ENCODE assay signal across 13 cellular contexts in genomic region chr1:201489656-201490261, GRCh38. TPM values are rescaled to one million over a fixed set of nuclear protein-coding genes. Genes with fewer than 3 reads are reported as not detected.
DNase-seq lines count a peak whose midpoint lies in the region; ATAC-seq and TF ChIP-seq lines count a peak whose summit lies in the region.
"Had no signal": no experiment of that assay in that cellular context is flagged by ENCODE, and none has a peak within 500 bp of the region (broad histone marks: within the 10 kb centered on the region; RNA-seq: fewer than 3 reads in every experiment).

No MANE protein-coding gene starts in this region.

- peaks cover 4 to 15% (median 12%) of the 10 kb centered on the region in 3 donors for H3K4me1 Mint-ChIP-seq in naive B cell
- H3K4me1 Mint-ChIP-seq: activated naive CD4-positive, alpha-beta T cell treated with anti-CD3 and anti-CD28 coated beads, Interleukin-2, amount 50 U/mL, for 24 hours had no signal

- H3K36me3 Mint-ChIP-seq in naive B cell: peaks cover 14 to 20% of the 10 kb centered on the region in 2 donors

- intact Hi-C loops in Right ventricle myocardium superior (cut with DNase I): no loop called here

- no peaks in the 10 kb centered on the region for H3K9me3 ChIP-seq in right atrium auricular region

- peak overlapping the region in 1 of 8 donors; percentile 9 for H3K4me3 Mint-ChIP-seq in naive B cell
- H3K4me3 Mint-ChIP-seq: activated naive CD4-positive, alpha-beta T cell treated with anti-CD3 and anti-CD28 coated beads, Interleukin-2, amount 50 U/mL, for 24 hours; H9; stimulated activated naive CD8-positive, alpha-beta T cell treated with anti-CD3 and anti-CD28 coated beads, Interleukin-15, Interleukin-2, amounts not matched to agents 100 ng/mL and 50 ng/mL, for 24 hours had no signal

- DNase-seq in right atrium auricular region (ENCODE audit: low spot score) (no peak), Right ventricle myocardium superior (no peak), cardiac fibroblast (ENCODE audit: low read depth in 2 of 2) (peak; percentile 38 to 54), naive B cell (no peak), NCI-H524 treated with DMSO at 0.1 percent for 48 hours (lab: John Stamatoyannopoulos, UW) (no peak)
- DNase-seq: activated CD4-positive, CD25-positive, alpha-beta regulatory T cell treated with anti-CD3 and anti-CD28 coated beads, Interleukin-2, amount 50 U/mL, for 72 hours; GDM1; H9 had no signal

- H3K4me1 ChIP-seq in right atrium auricular region: peaks cover 0 to 78% of the 10 kb centered on the region in 2 donors

- peak overlapping the region in 1 of 6 donors; percentile 49 for H3K27ac Mint-ChIP-seq in naive B cell
- H3K27ac Mint-ChIP-seq: activated naive CD4-positive, alpha-beta T cell treated with anti-CD3 and anti-CD28 coated beads, Interleukin-2, amount 50 U/mL, for 24 hours; stimulated activated naive CD8-positive, alpha-beta T cell treated with anti-CD3 and anti-CD28 coated beads, Interleukin-15, Interleukin-2, amounts not matched to agents 100 ng/mL and 50 ng/mL, for 24 hours had no signal

- peaks cover 62% of the 10 kb centered on the region for H3K36me3 ChIP-seq in right atrium auricular region

- H3K9me3 Mint-ChIP-seq in naive B cell: peaks cover 0 to 2% (median 0%) of the 10 kb centered on the region in 7 donors
- H3K9me3 Mint-ChIP-seq: activated naive CD4-positive, alpha-beta T cell treated with anti-CD3 and anti-CD28 coated beads, Interleukin-2, amount 50 U/mL, for 24 hours; stimulated activated naive CD8-positive, alpha-beta T cell treated with anti-CD3 and anti-CD28 coated beads, Interleukin-15, Interleukin-2, amounts not matched to agents 100 ng/mL and 50 ng/mL, for 24 hours had no signal

- H3K27me3 Mint-ChIP-seq in naive B cell: no peaks in the 10 kb centered on the region
- H3K27me3 Mint-ChIP-seq: activated naive CD4-positive, alpha-beta T cell treated with anti-CD3 and anti-CD28 coated beads, Interleukin-2, amount 50 U/mL, for 24 hours; stimulated activated naive CD8-positive, alpha-beta T cell treated with anti-CD3 and anti-CD28 coated beads, Interleukin-15, Interleukin-2, amounts not matched to agents 100 ng/mL and 50 ng/mL, for 24 hours had no signal

- no peaks in the 10 kb centered on the region for H3K27me3 ChIP-seq in right atrium auricular region

- H3K4me3 ChIP-seq in right atrium auricular region (no peak overlapping the region), cardiac fibroblast (replicated peaks in 1 of 2; ENCODE audit: low read depth in 2 of 2, low read length in 2 of 2) (peak overlapping the region in 1 of 2 donors; percentile 10)

- TF ChIP-seq CTCF in right atrium auricular region (IDR thresholded peaks at IDR 0.05): no peak
- TF ChIP-seq CTCF in cardiac fibroblast (IDR thresholded peaks at IDR 0.05; ENCODE audit: low read depth, low read length): no peak

- ATAC-seq in Right ventricle myocardium superior (ENCODE audit: poor library complexity) (no peak), naive B cell (ENCODE audit: low read depth in 2 of 2) (peak; percentile 35 to 58), GM19035 (IDR thresholded peaks at IDR 0.05; ENCODE audit: unreplicated experiment) (no peak), HG03159 (IDR thresholded peaks at IDR 0.05; ENCODE audit: unreplicated experiment) (no peak), GM19467 (IDR thresholded peaks at IDR 0.05; ENCODE audit: unreplicated experiment) (no peak)

- peak overlapping the region; percentile 3 to 54 for H3K27ac ChIP-seq in right atrium auricular region

RNA-seq across cellular contexts. Expression of gene CSRP1, which starts 17.2 kb away (rescaled TPM):
- 100 to 1,000 TPM; 138 to 719 TPM for total RNA-seq in right atrium auricular region
- 53.1 TPM for total RNA-seq in Right ventricle myocardium superior
- polyA plus RNA-seq in naive B cell (ENCODE audit: low read depth in 6 of 6): 10 to 100 TPM; 25.4 to 35.4 (median 27.8) TPM

RNA-seq across cellular contexts. Expression of gene PHLDA3, which starts 20.8 kb away (rescaled TPM):
- 10 to 100 TPM; 29.5 to 31.9 TPM for total RNA-seq in right atrium auricular region
- total RNA-seq in Right ventricle myocardium superior: 21.5 TPM
- 1 to 10 TPM in 1 of 6 donors, not detected in 5; 1.1 TPM for polyA plus RNA-seq in naive B cell (ENCODE audit: low read depth in 6 of 6)

RNA-seq across cellular contexts. Expression of gene NAV1, which starts 49.2 kb away (rescaled TPM):
- 10 to 100 TPM; 16.3 to 32.1 TPM for total RNA-seq in right atrium auricular region
- 66.6 TPM for total RNA-seq in Right ventricle myocardium superior
- polyA plus RNA-seq in naive B cell (ENCODE audit: low read depth in 6 of 6): 1 to 10 TPM in 3 of 6 donors, under 1 TPM in 3; 0.15 to 3.1 (median 1.0) TPM

Comparison
In these comparisons a context has a peak if more than half of its experiments do, and no peak if none do; other contexts are left out.
1. DNase-seq: peak in cardiac fibroblast (2 of 2); none in right atrium auricular region (single experiment), Right ventricle myocardium superior (single experiment), naive B cell (single experiment) and NCI-H524 treated with DMSO at 0.1 percent for 48 hours (single experiment).
2. ATAC-seq: peak in naive B cell (2 of 2); none in Right ventricle myocardium superior (single experiment), GM19035 (single experiment), HG03159 (single experiment) and GM19467 (single experiment).